8 cellular contexts compared by ENCODE assay signal in genomic region chr2:178280261-178280852, GRCh38.
A peak's percentile ranks its signal among the peaks of the same experiment; 100 is the strongest.
DNase-seq lines count a peak whose midpoint lies in the region; ATAC-seq and TF ChIP-seq lines count a peak whose summit lies in the region.

No MANE protein-coding gene starts in this region.

- TF ChIP-seq CTCF in mesothelial cell of epicardium (IDR thresholded peaks at IDR 0.05; ENCODE audit: unreplicated experiment): peak; percentile 80

- no peaks in the 10 kb centered on the region for H3K27me3 Mint-ChIP-seq in mesothelial cell of epicardium (ENCODE audit: low read depth)

- DNase-seq in DMS 273 (lab: John Stamatoyannopoulos, UW; ENCODE audit: unreplicated experiment) (peak; percentile 83), DMS 273 treated with DMSO at 0.1 percent for 48 hours (lab: John Stamatoyannopoulos, UW) (no peak), RPMI7951 (ENCODE audit: low read depth) (peak; percentile 65), dermis blood vessel endothelial cell (peak; percentile 80), mesothelial cell of epicardium (ENCODE audit: low spot score in 2 of 2, unreplicated experiment in 2 of 2) (no peak), NCI-H1930 (lab: John Stamatoyannopoulos, UW) (no peak)

- H3K9me3 Mint-ChIP-seq in mesothelial cell of epicardium: peaks cover 7% of the 10 kb centered on the region

- ATAC-seq in GM19043 (IDR thresholded peaks at IDR 0.05; ENCODE audit: low read depth, unreplicated experiment): peak; percentile 76
- ATAC-seq in HG03439 (IDR thresholded peaks at IDR 0.05; ENCODE audit: unreplicated experiment): peak; percentile 80

- no peak overlapping the region for H3K4me3 Mint-ChIP-seq in mesothelial cell of epicardium

- no peak overlapping the region for H3K27ac Mint-ChIP-seq in mesothelial cell of epicardium

- peaks cover 44% of the 10 kb centered on the region for H3K4me1 Mint-ChIP-seq in mesothelial cell of epicardium

- H3K36me3 Mint-ChIP-seq in mesothelial cell of epicardium: peaks cover 4% of the 10 kb centered on the region

Comparison
In these comparisons a context has a peak if more than half of its experiments do, and no peak if none do; other contexts are left out.
1. DNase-seq: peak in DMS 273 (single experiment), RPMI7951 (single experiment) and dermis blood vessel endothelial cell (single experiment); none in DMS 273 treated with DMSO at 0.1 percent for 48 hours (single experiment), mesothelial cell of epicardium (0 of 2) and NCI-H1930 (0 of 2).